ENCODE assay signal across 8 cellular contexts in the genomic region with DNA sequence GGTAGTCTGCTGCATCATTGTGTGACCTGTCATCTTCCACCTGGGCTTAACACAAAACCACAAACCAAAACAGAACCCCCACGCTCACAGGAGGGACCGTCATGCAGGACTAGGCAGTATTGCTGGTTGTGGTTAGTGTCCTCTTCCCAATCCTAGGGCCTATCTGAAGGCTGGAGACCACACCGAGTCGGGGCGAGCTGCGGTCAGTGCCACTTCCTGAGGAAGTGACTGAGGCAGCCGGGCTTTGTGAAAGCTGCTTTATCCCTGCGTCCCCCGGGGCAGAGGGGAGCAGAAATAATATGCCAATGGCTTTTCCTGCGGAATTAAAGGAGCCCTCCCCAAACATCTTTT. TPM values are rescaled to one million over a fixed set of nuclear protein-coding genes. Genes with fewer than 3 reads are reported as not detected.
DNase-seq lines count a peak whose midpoint lies in the region; ATAC-seq, FAIRE-seq and TF ChIP-seq lines count a peak whose summit lies in the region.

No MANE protein-coding gene starts in this region.

- no peak overlapping the region for H3K27ac Mint-ChIP-seq in activated CD4-positive, alpha-beta memory T cell treated with anti-CD3 and anti-CD28 coated beads, Interleukin-2, amount 10 ng/mL, durations not matched to agents 7 days and 5 days

- ATAC-seq in HG03571 (IDR thresholded peaks at IDR 0.05; ENCODE audit: unreplicated experiment) (peak; percentile 72), left ventricle myocardium superior (peak; percentile 89)

- CTCF ChIA-PET in activated CD4-positive, alpha-beta memory T cell treated with anti-CD3 and anti-CD28 coated beads, Interleukin-2, amount 10 ng/mL, durations not matched to agents 7 days and 5 days (lab: Charles Lee) = no interaction called here
- CTCF ChIA-PET in RWPE1 (lab: Yijun Ruan, JAX) = no interaction called here

- peaks cover 9% of the 10 kb centered on the region for H3K27me3 Mint-ChIP-seq in activated CD4-positive, alpha-beta memory T cell treated with anti-CD3 and anti-CD28 coated beads, Interleukin-2, amount 10 ng/mL, durations not matched to agents 7 days and 5 days

- H3K4me1 Mint-ChIP-seq in activated CD4-positive, alpha-beta memory T cell treated with anti-CD3 and anti-CD28 coated beads, Interleukin-2, amount 10 ng/mL, durations not matched to agents 7 days and 5 days = peaks cover 10% of the 10 kb centered on the region

- intact Hi-C loops in left ventricle myocardium superior (cut with micrococcal nuclease) = no loop called here

- no peaks in the 10 kb centered on the region for H3K36me3 Mint-ChIP-seq in activated CD4-positive, alpha-beta memory T cell treated with anti-CD3 and anti-CD28 coated beads, Interleukin-2, amount 10 ng/mL, durations not matched to agents 7 days and 5 days (ENCODE audit: low read depth)

- no peak overlapping the region for H3K4me3 Mint-ChIP-seq in activated CD4-positive, alpha-beta memory T cell treated with anti-CD3 and anti-CD28 coated beads, Interleukin-2, amount 10 ng/mL, durations not matched to agents 7 days and 5 days

- no peak for TF ChIP-seq CTCF in RWPE1 (conservative IDR thresholded peaks at IDR 0.05; ENCODE audit: low read depth)

- POLR2A ChIA-PET in activated CD4-positive, alpha-beta memory T cell treated with anti-CD3 and anti-CD28 coated beads, Interleukin-2, amount 10 ng/mL, durations not matched to agents 7 days and 5 days (lab: Charles Lee) = no interaction called here
- POLR2A ChIA-PET in RWPE1 (lab: Yijun Ruan, JAX; ENCODE audit: low non-redundant PET) = no interaction called here

- H3K27ac ChIP-seq in RWPE1 = no peak overlapping the region; the same call in 1 of the 2 replicates

- H3K9me3 Mint-ChIP-seq in activated CD4-positive, alpha-beta memory T cell treated with anti-CD3 and anti-CD28 coated beads, Interleukin-2, amount 10 ng/mL, durations not matched to agents 7 days and 5 days = no peaks in the 10 kb centered on the region

- FAIRE-seq in frontal cortex (lab: Jason Lieb, UNC) = no peak

- DNase-seq in activated CD4-positive, alpha-beta T cell treated with anti-CD3 and anti-CD28 coated beads for 48 hours = peak; percentile 40
- no peak for DNase-seq in activated CD4-positive, alpha-beta T cell treated with anti-CD3 and anti-CD28 coated beads for 4 hours
- DNase-seq in activated CD4-positive, alpha-beta memory T cell treated with anti-CD3 and anti-CD28 coated beads, Interleukin-2, amount 10 ng/mL, durations not matched to agents 7 days and 5 days = peak; percentile 35
- DNase-seq in left ventricle myocardium superior (peak; percentile 78), RWPE1 (ENCODE audit: low spot score) (no peak), frontal cortex (ENCODE audit: low spot score in 2 of 2) (no peak)
- DNase-seq in stimulated activated CD8-positive, alpha-beta memory T cell treated with anti-CD3 and anti-CD28 coated beads, Interleukin-7, amount 100 ng/mL, for 48 hours (ENCODE audit: extremely low read depth in 1 of 2, low read depth in 1 of 2) = peak; percentile 17 to 20

RNA-seq across cellular contexts. Expression of a gene that starts 22.9 kb away (rescaled TPM):
- total RNA-seq in activated CD4-positive, alpha-beta memory T cell treated with anti-CD3 and anti-CD28 coated beads, Interleukin-2, amount 10 ng/mL, durations not matched to agents 7 days and 5 days = 1 to 10 TPM; 3.4 to 4.2 TPM
- 64.2 TPM for total RNA-seq in left ventricle myocardium superior
- total RNA-seq in frontal cortex = 305 TPM

Comparison
In these comparisons a context has a peak if more than half of its experiments do, and no peak if none do; other contexts are left out.
1. DNase-seq: peak in activated CD4-positive, alpha-beta T cell treated with anti-CD3 and anti-CD28 coated beads for 48 hours (single experiment), activated CD4-positive, alpha-beta memory T cell treated with anti-CD3 and anti-CD28 coated beads, Interleukin-2, amount 10 ng/mL, durations not matched to agents 7 days and 5 days (single experiment), left ventricle myocardium superior (single experiment) and stimulated activated CD8-positive, alpha-beta memory T cell treated with anti-CD3 and anti-CD28 coated beads, Interleukin-7, amount 100 ng/mL, for 48 hours (2 of 2); none in activated CD4-positive, alpha-beta T cell treated with anti-CD3 and anti-CD28 coated beads for 4 hours (0 of 2), RWPE1 (single experiment) and frontal cortex (0 of 2).
2. RNA of a gene that starts 22.9 kb away (total RNA-seq): 305 TPM in frontal cortex (single experiment) and 64.2 TPM in left ventricle myocardium superior (single experiment); 3.4 to 4.2 TPM in activated CD4-positive, alpha-beta memory T cell treated with anti-CD3 and anti-CD28 coated beads, Interleukin-2, amount 10 ng/mL, durations not matched to agents 7 days and 5 days; every median in the first group is over 10 times any median in the second.